ENCODE assay signal across 23 cellular contexts in genomic region chr7:12641196-12641595, GRCh38. TPM values are rescaled to one million over a fixed set of nuclear protein-coding genes. Genes with fewer than 3 reads are reported as not detected.
DNase-seq lines count a peak whose midpoint lies in the region; ATAC-seq, FAIRE-seq and TF ChIP-seq lines count a peak whose summit lies in the region.
"Had no signal": no experiment of that assay in that cellular context is flagged by ENCODE, and none has a peak within 500 bp of the region (broad histone marks: within the 10 kb centered on the region; RNA-seq: fewer than 3 reads in every experiment).

No MANE protein-coding gene starts in this region.

- TF ChIP-seq POLR2A in HepG2 (IDR thresholded peaks at IDR 0.05; ENCODE audit: insufficient read depth in 1 of 2, low read depth in 2 of 2, low read length in 2 of 2): no peak
- no peak for TF ChIP-seq POLR2A in right lobe of liver (IDR thresholded peaks at IDR 0.05)
- TF ChIP-seq POLR2A in HCT116 (IDR thresholded peaks at IDR 0.05; ENCODE audit: borderline replicate concordance, extremely low read depth, insufficient read depth, insufficient read length): no peak

- H3K4me2 ChIP-seq in HepG2 (ENCODE audit: low read depth, low read length) (no peak overlapping the region), HCT116 (ENCODE audit: low read length) (no peak overlapping the region)
- H3K4me2 ChIP-seq: A549; BLaER1 treated with 17β-estradiol and CSF1 and Interleukin-3, amounts not matched to agents 10 nM and 100 nM had no signal

- H3K36me3 Mint-ChIP-seq in stimulated activated effector memory CD8-positive, alpha-beta T cell treated with anti-CD3 and anti-CD28 coated beads, Interleukin-12 subunit alpha, Interleukin-12 subunit beta, amount 100 ng/mL, for 72 hours: no peaks in the 10 kb centered on the region
- H3K36me3 Mint-ChIP-seq: CD8-positive, alpha-beta T cell had no signal

- H3K9ac ChIP-seq in HepG2 (ENCODE audit: insufficient read depth, low read depth, low read length) (peak overlapping the region; percentile 51; the same call in 1 of the 2 replicates), HCT116 (ENCODE audit: low read length) (no peak overlapping the region)
- H3K9ac ChIP-seq: BLaER1 treated with 17β-estradiol and CSF1 and Interleukin-3, amounts not matched to agents 10 nM and 100 nM had no signal

- H3K36me3 ChIP-seq in HepG2 (replicated peaks in 1 of 2; ENCODE audit: control insufficient read depth in 1 of 2, insufficient read depth in 2 of 2, low read length in 2 of 2): no peaks in the 10 kb centered on the region
- H3K36me3 ChIP-seq in right lobe of liver: no peaks in the 10 kb centered on the region
- no peaks in the 10 kb centered on the region for H3K36me3 ChIP-seq in HCT116 (ENCODE audit: control insufficient read depth in 1 of 2, insufficient read depth in 2 of 2, low read length in 2 of 2)
- H3K36me3 ChIP-seq in H7 (replicated peaks; ENCODE audit: control insufficient read depth, insufficient read depth, low read length): no peaks in the 10 kb centered on the region
- H3K36me3 ChIP-seq: BLaER1 treated with 17β-estradiol and CSF1 and Interleukin-3, amounts not matched to agents 10 nM and 100 nM had no signal

- no peak overlapping the region for H3K4me3 Mint-ChIP-seq in stimulated activated effector memory CD8-positive, alpha-beta T cell treated with anti-CD3 and anti-CD28 coated beads, Interleukin-12 subunit alpha, Interleukin-12 subunit beta, amount 100 ng/mL, for 72 hours
- H3K4me3 Mint-ChIP-seq: B cell; CD4-positive, alpha-beta T cell; CD8-positive, alpha-beta T cell had no signal

- POLR2A ChIA-PET in HepG2 (lab: Yijun Ruan, JAX) (interaction anchor here (1.0 to 1.9 kb wide), 3 partner anchors 34 to 544 kb away, joined by 3 to 14 read pairs (median 3); partner anchors contain the start of gene ARL4A), HCT116 (lab: Charles Lee) (no interaction called here)

- H3K9me3 ChIP-seq in HepG2 (ENCODE audit: low read length): no peaks in the 10 kb centered on the region
- H3K9me3 ChIP-seq in right lobe of liver: no peaks in the 10 kb centered on the region
- H3K9me3 ChIP-seq in HCT116 (ENCODE audit: control insufficient read depth in 1 of 2, insufficient read depth in 1 of 2, low read depth in 1 of 2, low read length in 2 of 2): no peaks in the 10 kb centered on the region
- H3K9me3 ChIP-seq: A549; BLaER1 treated with 17β-estradiol and CSF1 and Interleukin-3, amounts not matched to agents 10 nM and 100 nM; Caco-2 had no signal

- H3K27me3 ChIP-seq in HepG2 (ENCODE audit: control insufficient read depth in 1 of 2, insufficient read depth in 2 of 2, low read length in 2 of 2): no peaks in the 10 kb centered on the region
- no peaks in the 10 kb centered on the region for H3K27me3 ChIP-seq in right lobe of liver
- no peaks in the 10 kb centered on the region for H3K27me3 ChIP-seq in HCT116 (ENCODE audit: insufficient read depth, low read length)
- H3K27me3 ChIP-seq in H7 (ENCODE audit: control insufficient read depth, insufficient read depth, low read length): no peaks in the 10 kb centered on the region
- H3K27me3 ChIP-seq: BLaER1 treated with 17β-estradiol and CSF1 and Interleukin-3, amounts not matched to agents 10 nM and 100 nM had no signal

- H4K20me1 ChIP-seq in HepG2 (ENCODE audit: insufficient read depth, low read length) (no peaks in the 10 kb centered on the region), HCT116 (ENCODE audit: insufficient read depth) (no peaks in the 10 kb centered on the region)
- H4K20me1 ChIP-seq: BLaER1 treated with 17β-estradiol and CSF1 and Interleukin-3, amounts not matched to agents 10 nM and 100 nM had no signal

- H3K27ac ChIP-seq in HepG2 (ENCODE audit: extremely low read length, insufficient read depth, low read length) (peak overlapping the region; percentile 70), right lobe of liver (no peak overlapping the region), HCT116 (ENCODE audit: low read depth, low read length) (no peak overlapping the region), VCaP (peak overlapping the region; percentile 64)
- H3K27ac ChIP-seq: 22Rv1; BLaER1 treated with 17β-estradiol and CSF1 and Interleukin-3, amounts not matched to agents 10 nM and 100 nM; C4-2B had no signal

- no peak overlapping the region for H3K4me3 ChIP-seq in HepG2 (replicated peaks in 1 of 3; ENCODE audit: insufficient read depth in 1 of 3, low read depth in 2 of 3, low read length in 3 of 3)
- H3K4me3 ChIP-seq in right lobe of liver: no peak overlapping the region
- no peak overlapping the region for H3K4me3 ChIP-seq in HCT116 (replicated peaks in 1 of 2; ENCODE audit: low read depth in 1 of 2, low read length in 2 of 2)
- H3K4me3 ChIP-seq in H7 (ENCODE audit: insufficient read depth, low read depth, low read length): no peak overlapping the region
- H3K4me3 ChIP-seq: A549; BLaER1 treated with 17β-estradiol and CSF1 and Interleukin-3, amounts not matched to agents 10 nM and 100 nM had no signal

- RAD21 ChIA-PET in HCT116 (lab: Charles Lee; ENCODE audit: low non-redundant PET in 1 of 2, low total read pairs in 2 of 2, uncharacterized antibody in 2 of 2, unreplicated experiment in 2 of 2): no interaction called here

- TF ChIP-seq RAD21 in HepG2 (CRISPR knock-in tag; IDR thresholded peaks at IDR 0.05) (no peak), HCT116 (IDR thresholded peaks at IDR 0.05; ENCODE audit: low read depth) (no peak)

- TF ChIP-seq CTCF in HepG2 (CRISPR knock-in tag; IDR thresholded peaks at IDR 0.05) (no peak), right lobe of liver (IDR thresholded peaks at IDR 0.05) (no peak), HCT116 (IDR thresholded peaks at IDR 0.05 in 2 of 3, conservative IDR thresholded peaks at IDR 0.05 in 1 of 3; ENCODE audit: borderline replicate concordance in 1 of 3, insufficient read depth in 1 of 3, low read depth in 2 of 3, low read length in 2 of 3) (no peak), VCaP (conservative IDR thresholded peaks at IDR 0.05) (no peak)

- no peaks in the 10 kb centered on the region for H3K9me3 Mint-ChIP-seq in stimulated activated effector memory CD8-positive, alpha-beta T cell treated with anti-CD3 and anti-CD28 coated beads, Interleukin-12 subunit alpha, Interleukin-12 subunit beta, amount 100 ng/mL, for 72 hours
- H3K9me3 Mint-ChIP-seq: CD4-positive, alpha-beta T cell; CD8-positive, alpha-beta T cell had no signal

- H3K4me1 ChIP-seq in HepG2 (ENCODE audit: insufficient read depth, low read length): peaks cover 65% of the 10 kb centered on the region
- H3K4me1 ChIP-seq in right lobe of liver: no peaks in the 10 kb centered on the region
- H3K4me1 ChIP-seq in HCT116 (ENCODE audit: control insufficient read depth in 1 of 2, insufficient read depth in 2 of 2, low read length in 2 of 2): peaks cover 0 to 9% of the 10 kb centered on the region in 2 experiments; a peak in 2 of 4 replicates

- CTCF ChIA-PET in HepG2 (lab: Yijun Ruan, JAX; ENCODE audit: low intra/inter-chr PET ratio, low total read pairs) (no interaction called here), HCT116 (lab: Charles Lee) (no interaction called here)

- no peak; the same call in 2 of the 3 replicates for ATAC-seq in HepG2
- ATAC-seq in right lobe of liver: no peak
- no peak for ATAC-seq in HCT116
- ATAC-seq in stimulated activated effector memory CD8-positive, alpha-beta T cell treated with anti-CD3 and anti-CD28 coated beads, Interleukin-12 subunit alpha, Interleukin-12 subunit beta, amount 100 ng/mL, for 72 hours: peak; percentile 22
- ATAC-seq: A549; CD8-positive, alpha-beta T cell had no signal

- BruUV-seq in HepG2 (replicated peaks; lab: Mats Ljungman, UMichigan) (no TSS peak), HCT116 (replicated peaks; lab: Mats Ljungman, UMichigan) (no TSS peak)

- H2AFZ ChIP-seq in HepG2 (ENCODE audit: low read length) (no peak overlapping the region), HCT116 (ENCODE audit: low read depth, low read length, poor library complexity, severe bottlenecking) (peak overlapping the region; percentile 22)

- WGBS in HepG2 (ENCODE audit: low lambda C conversion rate): 89% methylated on average over 3 of the region's 3 CpGs
- WGBS in right lobe of liver (ENCODE audit: insufficient coverage, low coverage, low lambda C conversion rate, missing lambda C conversion rate): 76% methylated on average over 3 of the region's 3 CpGs

- TF ChIP-seq EP300 in HepG2 (IDR thresholded peaks at IDR 0.05; ENCODE audit: low read depth in 2 of 2, low read length in 2 of 2): no peak
- no peak for TF ChIP-seq EP300 in HepG2 (CRISPR knock-in tag; IDR thresholded peaks at IDR 0.05; ENCODE audit: borderline replicate concordance)

- in situ Hi-C loops in HepG2 (cut with HindIII; ENCODE audit: extremely low pct_ligation_motif_present, low pct_unique_long_range_greater_than_20kb): loop anchor here (5.0 to 10.0 kb wide), 3 partner anchors 41 to 376 kb away; no protein-coding TSS in a partner anchor

- FAIRE-seq in HepG2 (lab: Jason Lieb, UNC): no peak
- FAIRE-seq: A549, D721Med, GM12892, GM18507 had no signal

- DNase-seq in HepG2 (ENCODE audit: low spot score): no peak
- no peak for DNase-seq in right lobe of liver
- no peak for DNase-seq in HCT116 (ENCODE audit: low read depth, low spot score)
- DNase-seq in stimulated activated effector memory CD8-positive, alpha-beta T cell treated with anti-CD3 and anti-CD28 coated beads, Interleukin-12 subunit alpha, Interleukin-12 subunit beta, amount 100 ng/mL, for 72 hours (ENCODE audit: low spot score in 2 of 2): no peak
- no peak for DNase-seq in NCI-H1436 (lab: John Stamatoyannopoulos, UW)
- no peak for DNase-seq in H7
- DNase-seq in NK-92 (lab: John Stamatoyannopoulos, UW; ENCODE audit: unreplicated experiment): no peak
- DNase-seq: AML-193; Calu3; CD4-positive, alpha-beta T cell; CD8-positive, alpha-beta T cell; DMS79 treated with DMSO at 0.1 percent for 48 hours; GF-D8 had no signal

- intact Hi-C loops in HepG2 (cut with micrococcal nuclease; ENCODE audit: unreplicated experiment) (loop anchor here (2.0 to 10.0 kb wide), 2 partner anchors 30 to 304 kb away; no protein-coding TSS in a partner anchor), right lobe of liver (cut with DNase I) (no loop called here), HCT116 (cut with micrococcal nuclease) (loop anchor here (5.0 kb wide), 1 partner anchor 476 kb away; no protein-coding TSS in a partner anchor)

- H3K27ac Mint-ChIP-seq in stimulated activated effector memory CD8-positive, alpha-beta T cell treated with anti-CD3 and anti-CD28 coated beads, Interleukin-12 subunit alpha, Interleukin-12 subunit beta, amount 100 ng/mL, for 72 hours: no peak overlapping the region
- H3K27ac Mint-ChIP-seq: B cell; CD4-positive, alpha-beta T cell; CD8-positive, alpha-beta T cell had no signal

- H3K9me2 ChIP-seq in HCT116 (ENCODE audit: insufficient read depth): no peaks in the 10 kb centered on the region

- H3K79me2 ChIP-seq in HepG2 (ENCODE audit: insufficient read depth, low read length) (no peaks in the 10 kb centered on the region), HCT116 (ENCODE audit: insufficient read depth, low read length) (no peaks in the 10 kb centered on the region)

- peaks cover 17% of the 10 kb centered on the region for H3K4me1 Mint-ChIP-seq in stimulated activated effector memory CD8-positive, alpha-beta T cell treated with anti-CD3 and anti-CD28 coated beads, Interleukin-12 subunit alpha, Interleukin-12 subunit beta, amount 100 ng/mL, for 72 hours

RNA-seq across cellular contexts. Expression of gene ARL4A, which starts 46.2 kb away (rescaled TPM):
- total RNA-seq in HepG2 (2016; rRNA removed; fragmentation: Illumina TruSeq; extraction: Trizol) (25.6 and 29.3 TPM in 2 replicates), right lobe of liver (10 to 100 TPM in 2 of 6 experiments, 1 to 10 TPM in 4; 4.4 to 19.2 (median 8.3) TPM), HCT116 (2021; ENCODE audit: unreplicated experiment) (44.6 TPM)
- 17.3 and 19.0 TPM in 2 replicates for total RNA-seq in HepG2 (2016; cell fraction: cytosol; rRNA removed; fragmentation: Illumina TruSeq; extraction: Trizol; ENCODE audit: low read depth)
- 26.6 and 32.4 TPM in 2 replicates for total RNA-seq in HepG2 (2016; cell fraction: insoluble cytoplasmic fraction; rRNA removed; fragmentation: Illumina TruSeq; extraction: Trizol)
- total RNA-seq in HepG2 (2016; cell fraction: membrane; rRNA removed; fragmentation: Illumina TruSeq; extraction: Trizol): 26.0 and 30.7 TPM in 2 replicates
- 21.7 and 22.6 TPM in 2 replicates for total RNA-seq in HepG2 (2016; cell fraction: nucleus; rRNA removed; fragmentation: Illumina TruSeq; extraction: Trizol)
- polyA plus RNA-seq in HepG2 (2011; rRNA removed): 6.1 and 10.8 TPM in 2 replicates
- 6.0 and 7.0 TPM in 2 replicates for polyA plus RNA-seq in HepG2 (2011; cell fraction: cytosol; rRNA removed)
- polyA plus RNA-seq in HepG2 (2011; cell fraction: nucleus; rRNA removed): 5.0 and 6.5 TPM in 2 replicates
- polyA plus RNA-seq in HepG2 (2012): 12.3 and 18.1 TPM in 2 replicates
- 14.8 and 18.0 TPM in 2 replicates for polyA plus RNA-seq in HepG2 (2016; cell fraction: cytosol; fragmentation: Illumina TruSeq; extraction: Trizol; ENCODE audit: low read depth)
- polyA plus RNA-seq in HepG2 (2016; cell fraction: insoluble cytoplasmic fraction; fragmentation: Illumina TruSeq; extraction: Trizol; ENCODE audit: low read depth): 22.2 and 26.1 TPM in 2 replicates
- 19.9 and 20.0 TPM in 2 replicates for polyA plus RNA-seq in HepG2 (2016; cell fraction: membrane; fragmentation: Illumina TruSeq; extraction: Trizol; ENCODE audit: low read depth)
- 17.8 and 20.7 TPM in 2 replicates for polyA plus RNA-seq in HepG2 (2016; cell fraction: nucleus; fragmentation: Illumina TruSeq; extraction: Trizol; ENCODE audit: insufficient read depth, low read depth)
- 6.7 and 12.2 TPM in 2 replicates for polyA minus RNA-seq in HepG2 (2011; rRNA and poly(A)+ RNA removed; ENCODE audit: low replicate concordance)
- 5.7 and 6.4 TPM in 2 replicates for polyA minus RNA-seq in HepG2 (2011; cell fraction: cytosol; rRNA and poly(A)+ RNA removed)
- polyA minus RNA-seq in HepG2 (2011; cell fraction: nucleus; rRNA and poly(A)+ RNA removed): 30.6 and 38.9 TPM in 2 replicates
- 16.3 and 24.2 TPM in 2 replicates for polyA plus RNA-seq in HCT116 (2012)
- 25.3 and 28.5 TPM in 2 replicates for total RNA-seq in H7 (2014; rRNA removed; shearing (Covaris generic))

Comparison
In these comparisons a context has a peak if more than half of its experiments do, and no peak if none do; other contexts are left out.
1. H3K27ac ChIP-seq: peak in HepG2 (single experiment) and VCaP (single experiment); none in right lobe of liver (0 of 3) and HCT116 (single experiment).
2. intact Hi-C loops: an anchor here in HepG2 (2.0 to 10.0 kb wide) and HCT116 (5.0 kb wide); none called in right lobe of liver.